In the genomic region with DNA sequence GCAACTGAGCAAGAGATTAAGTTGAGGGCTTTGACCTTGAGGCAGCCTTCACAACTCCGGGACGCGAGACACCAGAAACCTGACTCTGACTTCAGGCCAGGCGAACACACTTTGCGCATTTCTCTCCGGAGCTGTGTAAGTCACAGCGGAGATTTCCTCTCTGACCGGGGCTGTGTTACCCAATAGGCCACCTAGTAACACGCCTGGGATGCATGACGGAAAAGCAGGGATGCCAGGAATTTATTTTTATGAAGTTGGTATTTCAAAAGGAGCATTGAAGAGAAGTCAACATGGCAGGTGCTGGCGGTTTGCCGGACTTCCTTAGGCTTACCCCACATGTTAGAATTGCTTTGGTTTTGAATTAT, we compare ENCODE assay signal across 20 cellular contexts. TPM values are rescaled to one million over a fixed set of nuclear protein-coding genes. Genes with fewer than 3 reads are reported as not detected.
DNase-seq lines count a peak whose midpoint lies in the region; ATAC-seq and TF ChIP-seq lines count a peak whose summit lies in the region.
"Had no signal": no experiment of that assay in that cellular context is flagged by ENCODE, and none has a peak within 500 bp of the region (broad histone marks: within the 10 kb centered on the region; RNA-seq: fewer than 3 reads in every experiment).

No MANE protein-coding gene starts in this region.

- no peak overlapping the region for H3K4me3 ChIP-seq in RWPE2 (ENCODE audit: severe bottlenecking)
- no peak overlapping the region for H3K4me3 ChIP-seq in trophoblast cell (ENCODE audit: low read depth, low read length)
- H3K4me3 ChIP-seq in ovary: no peak overlapping the region

- no peak overlapping the region for H2BK5ac ChIP-seq in trophoblast cell (ENCODE audit: low read depth, low read length, poor library complexity)

- TF ChIP-seq CTCF in RWPE2 (IDR thresholded peaks at IDR 0.05; ENCODE audit: poor library complexity, severe bottlenecking) (no peak), ovary (IDR thresholded peaks at IDR 0.05) (no peak)

- H3K4me1 ChIP-seq in RWPE2 (ENCODE audit: insufficient read depth, poor library complexity, severe bottlenecking) (peaks cover 13% of the 10 kb centered on the region), trophoblast cell (ENCODE audit: control insufficient read depth in 1 of 2, insufficient read depth in 2 of 2, low read length in 2 of 2) (peaks cover 4% of the 10 kb centered on the region in 2 experiments), ovary (ENCODE audit: insufficient read depth) (no peaks in the 10 kb centered on the region)
- H3K4me1 ChIP-seq: BE2C had no signal

- in situ Hi-C loops in G401 (cut with HindIII; ENCODE audit: low sequenced_read_pairs): no loop called here

- no peak for DNase-seq in RWPE2 (ENCODE audit: low spot score)
- DNase-seq in SW480 (ENCODE audit: low spot score): peak; percentile 36
- DNase-seq in left kidney (ENCODE audit: low read depth, low spot score): peak; percentile 80
- DNase-seq in trophoblast cell: peak; percentile 34 to 65
- DNase-seq in G401 (ENCODE audit: low spot score): no peak
- DNase-seq in ovary: no peak
- no peak for DNase-seq in DMS53 treated with DMSO at 0.1 percent for 48 hours (lab: John Stamatoyannopoulos, UW; ENCODE audit: unreplicated experiment)
- DNase-seq in islet precursor cell: no peak
- DNase-seq: ACHN; BE2C; C1 segment of cervical spinal cord; CD4-positive, CD25-positive, alpha-beta regulatory T cell; CD8-positive, alpha-beta memory T cell; COR-L47; DMS 273 treated with DMSO at 0.1 percent for 48 hours; DMS79; GF-D8; H9 had no signal

- no peak overlapping the region for H2BK12ac ChIP-seq in trophoblast cell (ENCODE audit: low read length)

- no peaks in the 10 kb centered on the region for H3K79me2 ChIP-seq in trophoblast cell (ENCODE audit: control insufficient read depth, insufficient read depth, low read length, poor library complexity)

- H2AK5ac ChIP-seq in trophoblast cell (ENCODE audit: low read length): no peak overlapping the region

- H3K27ac ChIP-seq in RWPE2 (ENCODE audit: poor library complexity, severe bottlenecking): peak overlapping the region; percentile 83
- H3K27ac ChIP-seq in trophoblast cell (ENCODE audit: low read depth, low read length): no peak overlapping the region
- no peak overlapping the region for H3K27ac ChIP-seq in ovary
- H3K27ac ChIP-seq: HL-60 had no signal

- H3K9ac ChIP-seq in trophoblast cell (ENCODE audit: low read length): no peak overlapping the region

- no peak overlapping the region for H4K91ac ChIP-seq in trophoblast cell (ENCODE audit: low read depth, low read length)

- H3K23ac ChIP-seq in trophoblast cell (ENCODE audit: low read length): no peak overlapping the region

- no CpG with 5 or more reads among the region's 12 CpGs for WGBS in trophoblast cell (ENCODE audit: extremely low coverage, insufficient coverage, insufficient read length)
- 61 to 75% (median 73%) methylated on average over 12 of the region's 12 CpGs for WGBS in ovary, 3 donors

- no peaks in the 10 kb centered on the region for H3K36me3 ChIP-seq in RWPE2 (ENCODE audit: low read depth)
- H3K36me3 ChIP-seq in trophoblast cell (ENCODE audit: control insufficient read depth in 1 of 2, insufficient read depth in 2 of 2, low read length in 2 of 2): no peaks in the 10 kb centered on the region
- no peaks in the 10 kb centered on the region for H3K36me3 ChIP-seq in ovary
- H3K36me3 ChIP-seq: BE2C had no signal

- TF ChIP-seq EP300 in ovary (IDR thresholded peaks at IDR 0.05): no peak

- H4K8ac ChIP-seq in trophoblast cell (ENCODE audit: low read depth, low read length): no peak overlapping the region

- no peak overlapping the region for H2BK120ac ChIP-seq in trophoblast cell (ENCODE audit: insufficient read depth, low read length, poor library complexity)

- H3K27me3 ChIP-seq in RWPE2 (ENCODE audit: insufficient read depth, poor library complexity, severe bottlenecking) (no peaks in the 10 kb centered on the region), trophoblast cell (ENCODE audit: insufficient read depth, low read length) (no peaks in the 10 kb centered on the region), ovary (no peaks in the 10 kb centered on the region)

- no peak overlapping the region for H2AFZ ChIP-seq in trophoblast cell (ENCODE audit: insufficient read depth, low read length, poor library complexity)

- H3K9me3 ChIP-seq in RWPE2 (ENCODE audit: severe bottlenecking) (no peaks in the 10 kb centered on the region), trophoblast cell (ENCODE audit: insufficient read depth, low read depth, low read length) (no peaks in the 10 kb centered on the region), ovary (no peaks in the 10 kb centered on the region)
- H3K9me3 ChIP-seq: BE2C had no signal

- H3K4ac ChIP-seq in trophoblast cell (ENCODE audit: low read depth, low read length): no peak overlapping the region

- no peak for TF ChIP-seq POLR2A in ovary (IDR thresholded peaks at IDR 0.05)

- H3K18ac ChIP-seq in trophoblast cell (ENCODE audit: low read length): no peak overlapping the region

- no peak overlapping the region for H3K14ac ChIP-seq in trophoblast cell (ENCODE audit: low read length)

- no peak overlapping the region for H4K12ac ChIP-seq in trophoblast cell (ENCODE audit: low read depth, low read length)

- no peaks in the 10 kb centered on the region for H3K79me1 ChIP-seq in trophoblast cell (ENCODE audit: low read length)

- no peak overlapping the region for H3K4me2 ChIP-seq in trophoblast cell (ENCODE audit: low read length)

- intact Hi-C loops in ovary (cut with DNase I): no loop called here

- no peak for ATAC-seq in RWPE2 (ENCODE audit: low read depth)

RNA-seq across cellular contexts. Expression of a gene that starts 23.8 kb away (rescaled TPM):
- 3.0 and 3.2 TPM in 2 replicates for polyA plus RNA-seq in trophoblast cell (2013)
- total RNA-seq in G401 (2014; rRNA removed; shearing (Covaris generic)): not detected in 2 replicates
- 1 to 10 TPM in 6 of 7 donors, under 1 TPM in 1; 0.08 to 6.1 (median 1.8) TPM for total RNA-seq in ovary
- polyA plus RNA-seq in ovary: under 1 TPM; 0.41 to 0.47 TPM
- total RNA-seq: CD4-positive, CD25-positive, alpha-beta regulatory T cell; CD8-positive, alpha-beta memory T cell; HT1080 had no signal
- polyA plus RNA-seq: CD4-positive, CD25-positive, alpha-beta regulatory T cell; CD8-positive, alpha-beta memory T cell had no signal

Comparison
In these comparisons a context has a peak if more than half of its experiments do, and no peak if none do; other contexts are left out.
1. DNase-seq: peak in SW480 (single experiment), left kidney (single experiment) and trophoblast cell (2 of 2); none in RWPE2 (single experiment), G401 (single experiment), ovary (0 of 5), DMS53 treated with DMSO at 0.1 percent for 48 hours (single experiment) and islet precursor cell (single experiment).